ENCODE assay signal across 8 cellular contexts in genomic region chr5:78360674-78361225, GRCh38. TPM values are rescaled to one million over a fixed set of nuclear protein-coding genes. Genes with fewer than 3 reads are reported as not detected.
A peak's percentile ranks its signal among the peaks of the same experiment; 100 is the strongest.
DNase-seq lines count a peak whose midpoint lies in the region; ATAC-seq, FAIRE-seq and TF ChIP-seq lines count a peak whose summit lies in the region.

No MANE protein-coding gene starts in this region.

- TF ChIP-seq CTCF in DOHH2 (IDR thresholded peaks at IDR 0.05; ENCODE audit: low read depth, low read length, poor library complexity, severe bottlenecking), result no peak
- no peak for TF ChIP-seq CTCF in GM23338 (conservative IDR thresholded peaks at IDR 0.05; ENCODE audit: low read depth in 2 of 2)
- no peak for TF ChIP-seq CTCF in MM.1S (IDR thresholded peaks at IDR 0.05; ENCODE audit: low read length)
- no peak for TF ChIP-seq CTCF in H1 (IDR thresholded peaks at IDR 0.05; ENCODE audit: control extremely low read depth in 1 of 3, insufficient read depth in 1 of 3, low read depth in 1 of 3, low read length in 3 of 3)

- H2AFZ ChIP-seq in GM23338, result peak overlapping the region; percentile 94
- H2AFZ ChIP-seq in MM.1S (ENCODE audit: low read length), result peak overlapping the region; percentile 93
- peak overlapping the region; percentile 90; the same call in 1 of the 2 replicates for H2AFZ ChIP-seq in H1 (ENCODE audit: low read length)

- H3K4me1 Mint-ChIP-seq in GM23338, result peaks cover 31% of the 10 kb centered on the region

- no peak overlapping the region for H2BK20ac ChIP-seq in H1 (ENCODE audit: low read length)

- H3K4me3 Mint-ChIP-seq in GM23338, result peak overlapping the region; percentile 84

- peak; percentile 56 for ATAC-seq in GM23338

- peaks cover 12% of the 10 kb centered on the region for H3F3A ChIP-seq in DOHH2 (ENCODE audit: control insufficient read depth, insufficient read depth)
- H3F3A ChIP-seq in GM23338 (replicated peaks; ENCODE audit: low read depth), result peaks cover 4% of the 10 kb centered on the region; the same call in 1 of the 2 replicates
- 0 out of 2 replicates have a peak, but pooled peaks cover 7% of the 10 kb centered on the region for H3F3A ChIP-seq in MM.1S (ENCODE audit: insufficient read depth, low read length)

- H4K5ac ChIP-seq in H1 (ENCODE audit: insufficient read length, low read depth, low read length), result peak overlapping the region; percentile 32

- H2BK15ac ChIP-seq in H1 (ENCODE audit: low read length), result no peak overlapping the region

- H3K23me2 ChIP-seq in H1 (ENCODE audit: low read depth, low read length), result no peaks in the 10 kb centered on the region; the same call in 1 of the 2 replicates

- H3K36me3 Mint-ChIP-seq in GM23338 (ENCODE audit: low read depth), result peaks cover 3% of the 10 kb centered on the region; the same call in 1 of the 3 replicates

- H3K4me3 ChIP-seq in DOHH2 (ENCODE audit: low read length), result peak overlapping the region; percentile 97
- peak overlapping the region; percentile 99 for H3K4me3 ChIP-seq in GM23338
- peak overlapping the region; percentile 99 for H3K4me3 ChIP-seq in MM.1S (ENCODE audit: low read length)
- H3K4me3 ChIP-seq in H1 (ENCODE audit: extremely low read depth in 1 of 4, insufficient read depth in 2 of 4, low read depth in 3 of 4, low read length in 4 of 4), result peak overlapping the region; percentile 82 to 97 (median 92)
- H3K4me3 ChIP-seq in mucosa of rectum (ENCODE audit: low read length in 2 of 2), result peak overlapping the region; percentile 86 to 93

- H3K14ac ChIP-seq in H1 (ENCODE audit: insufficient read length), result no peak overlapping the region

- H3K56ac ChIP-seq in H1 (replicated peaks; ENCODE audit: insufficient read length, low read depth, low read length), result peak overlapping the region; percentile 34

- no peaks in the 10 kb centered on the region for H3K79me1 ChIP-seq in H1 (ENCODE audit: low read depth, low read length)

- 1% methylated on average over 14 of the region's 50 CpGs; no CpG with 5 or more reads in 1 of the 2 experiments for WGBS in H1 (ENCODE audit: extremely low coverage in 1 of 2, insufficient coverage in 1 of 2, insufficient read length in 1 of 2, insufficient replicate concordance in 2 of 2, low coverage in 1 of 2, low lambda C conversion rate in 2 of 2, missing lambda C conversion rate in 1 of 2), 2 experiments

- no peaks in the 10 kb centered on the region for H3K27me3 ChIP-seq in DOHH2 (ENCODE audit: control insufficient read depth, low read length)
- H3K27me3 ChIP-seq in GM23338 (ENCODE audit: insufficient read depth), result no peaks in the 10 kb centered on the region
- H3K27me3 ChIP-seq in MM.1S (replicated peaks; ENCODE audit: insufficient read depth, low read length), result no peaks in the 10 kb centered on the region
- H3K27me3 ChIP-seq in H1 (replicated peaks in 1 of 4; ENCODE audit: control insufficient read depth in 3 of 4, extremely low read depth in 1 of 4, insufficient read depth in 3 of 4, low read length in 3 of 4), result no peaks in the 10 kb centered on the region
- no peaks in the 10 kb centered on the region for H3K27me3 ChIP-seq in mucosa of rectum (ENCODE audit: control insufficient read depth in 2 of 2, insufficient read depth in 2 of 2, low read length in 2 of 2)

- DNase-seq in GM23338 (ENCODE audit: low spot score), result no peak
- peak; percentile 49 for DNase-seq in MM.1S
- peak; percentile 49 to 65 for DNase-seq in activated CD8-positive, alpha-beta memory T cell treated with anti-CD3 and anti-CD28 coated beads for 4 hours (ENCODE audit: low read depth in 2 of 2)
- peak in 1 of 2 experiments; percentile 72 for DNase-seq in H1 (ENCODE audit: low read depth in 1 of 2, low spot score in 2 of 2)
- DNase-seq in stimulated activated CD8-positive, alpha-beta memory T cell treated with anti-CD3 and anti-CD28 coated beads, Interleukin-7, amount 100 ng/mL, for 1 hour (ENCODE audit: low read depth in 2 of 2), result peak; percentile 35 to 36
- DNase-seq in KG1 (lab: John Stamatoyannopoulos, UW), result no peak

- H3K79me2 ChIP-seq in DOHH2 (ENCODE audit: control insufficient read depth, low read length) (peaks cover 65% of the 10 kb centered on the region), GM23338 (replicated peaks; ENCODE audit: insufficient read depth) (peaks cover 43% of the 10 kb centered on the region), MM.1S (ENCODE audit: low read length) (peaks cover 28% of the 10 kb centered on the region; the same call in 1 of the 2 replicates), H1 (ENCODE audit: control insufficient read depth in 1 of 2, insufficient read depth in 2 of 2, low read length in 2 of 2) (peaks cover 0 to 40% of the 10 kb centered on the region in 2 experiments; a peak in 2 of 4 replicates)

- H3K18ac ChIP-seq in H1 (ENCODE audit: extremely low read depth, low read length), result peak overlapping the region; percentile 68; the same call in 1 of the 2 replicates

- TF ChIP-seq EP300 in H1 (IDR thresholded peaks at IDR 0.05; ENCODE audit: borderline replicate concordance in 1 of 2, low read depth in 2 of 2, low read length in 2 of 2), result no peak

- no peak overlapping the region for H2AK5ac ChIP-seq in H1 (ENCODE audit: low read depth, low read length)

- POLR2A ChIA-PET in H1 (lab: Charles Lee; ENCODE audit: partially characterized antibody), result interaction anchor here (0.6 to 3.5 kb wide), 9 partner anchors 9 to 361 kb away, joined by 3 to 21 read pairs (median 4); partner anchors contain the start of genes AP3B1 and LHFPL2

- TF ChIP-seq RAD21 in H1 (IDR thresholded peaks at IDR 0.05 in 1 of 2, conservative IDR thresholded peaks at IDR 0.05 in 1 of 2; ENCODE audit: low read depth in 2 of 2, low read length in 2 of 2), result no peak

- H2BK12ac ChIP-seq in H1 (ENCODE audit: low read depth, low read length), result no peak overlapping the region

- H3K4me2 ChIP-seq in DOHH2 (ENCODE audit: low read length), result peak overlapping the region; percentile 96
- H3K4me2 ChIP-seq in GM23338, result peak overlapping the region; percentile 82
- H3K4me2 ChIP-seq in MM.1S (ENCODE audit: low read depth, low read length), result peak overlapping the region; percentile 84
- H3K4me2 ChIP-seq in H1 (ENCODE audit: insufficient read depth in 1 of 2, low read depth in 2 of 2, low read length in 2 of 2), result peak overlapping the region; percentile 70 to 79

- peak overlapping the region; percentile 85 for H3K9ac ChIP-seq in MM.1S (ENCODE audit: low read length)
- peak overlapping the region; percentile 74 to 81 (median 77) for H3K9ac ChIP-seq in H1 (replicated peaks in 1 of 4; ENCODE audit: extremely low read depth in 1 of 4, low read depth in 3 of 4, low read length in 3 of 4)
- peak overlapping the region; percentile 89 to 97 for H3K9ac ChIP-seq in mucosa of rectum (ENCODE audit: low read depth in 1 of 2, low read length in 2 of 2)

- H3K27me3 Mint-ChIP-seq in GM23338 (ENCODE audit: insufficient read depth, low read depth, poor library complexity), result peaks cover 7% of the 10 kb centered on the region

- H3K27ac ChIP-seq in DOHH2 (ENCODE audit: low read depth, low read length) (peak overlapping the region; percentile 94), GM23338 (ENCODE audit: low read depth) (peak overlapping the region; percentile 90), MM.1S (ENCODE audit: low read length) (peak overlapping the region; percentile 47; the same call in 1 of the 2 replicates), H1 (ENCODE audit: low read depth, low read length) (peak overlapping the region; percentile 77; the same call in 1 of the 2 replicates), mucosa of rectum (ENCODE audit: low read depth in 2 of 2, low read length in 2 of 2) (peak overlapping the region; percentile 77 to 91)

- peak overlapping the region; percentile 13; the same call in 1 of the 2 replicates for H2BK5ac ChIP-seq in H1 (ENCODE audit: low read depth, low read length)

- no peak for FAIRE-seq in H1 (lab: Jason Lieb, UNC)

- no peaks in the 10 kb centered on the region for H3K9me3 ChIP-seq in DOHH2 (ENCODE audit: control insufficient read depth, insufficient read depth, low read length)
- no peaks in the 10 kb centered on the region for H3K9me3 ChIP-seq in MM.1S (replicated peaks; ENCODE audit: insufficient read depth, low read length)
- no peaks in the 10 kb centered on the region for H3K9me3 ChIP-seq in H1 (ENCODE audit: insufficient read depth in 2 of 2, low read depth in 1 of 2, low read length in 1 of 2)
- no peaks in the 10 kb centered on the region for H3K9me3 ChIP-seq in mucosa of rectum (ENCODE audit: control insufficient read depth in 2 of 2, low read length in 2 of 2)

- no peak overlapping the region for H3K23ac ChIP-seq in H1 (ENCODE audit: insufficient read length)

- H2BK120ac ChIP-seq in H1 (replicated peaks; ENCODE audit: low read depth, low read length), result no peak overlapping the region

- CTCF ChIA-PET in H1 (lab: Charles Lee; ENCODE audit: partially characterized antibody), result interaction anchor here (0.7 to 1.7 kb wide), 9 partner anchors 13 to 149 kb away, joined by 3 to 7 read pairs (median 4); partner anchors contain the start of gene AP3B1

- H4K91ac ChIP-seq in H1 (replicated peaks; ENCODE audit: insufficient read length, low read length), result no peak overlapping the region

- no peaks in the 10 kb centered on the region for H4K20me1 ChIP-seq in DOHH2 (ENCODE audit: control insufficient read depth, insufficient read depth, low read depth, low read length)
- 0 out of 2 replicates have a peak, but pooled peaks cover 18% of the 10 kb centered on the region for H4K20me1 ChIP-seq in GM23338 (replicated peaks; ENCODE audit: insufficient read depth)
- no peaks in the 10 kb centered on the region for H4K20me1 ChIP-seq in MM.1S (ENCODE audit: insufficient read depth, low read length)
- no peaks in the 10 kb centered on the region for H4K20me1 ChIP-seq in H1 (replicated peaks in 1 of 2; ENCODE audit: control insufficient read depth in 1 of 2, insufficient read depth in 2 of 2, low read length in 2 of 2)

- H3K4me1 ChIP-seq in DOHH2 (ENCODE audit: control insufficient read depth, low read length) (peaks cover 25% of the 10 kb centered on the region), GM23338 (ENCODE audit: insufficient read depth) (peaks cover 18% of the 10 kb centered on the region), MM.1S (ENCODE audit: low read length) (no peaks in the 10 kb centered on the region), H1 (replicated peaks in 1 of 4; ENCODE audit: control insufficient read depth in 3 of 4, insufficient read depth in 4 of 4, low read length in 3 of 4) (peaks cover 0 to 3% (median 2%) of the 10 kb centered on the region in 4 experiments; a peak in 4 of 7 replicates), mucosa of rectum (ENCODE audit: control insufficient read depth in 2 of 2, insufficient read depth in 2 of 2, low read length in 2 of 2) (peaks cover 10 to 11% of the 10 kb centered on the region in 2 donors)

- H3K9me3 Mint-ChIP-seq in GM23338, result no peaks in the 10 kb centered on the region

- H3K9me2 ChIP-seq in DOHH2 (replicated peaks; ENCODE audit: control insufficient read depth, low read length) (no peaks in the 10 kb centered on the region), GM23338 (ENCODE audit: insufficient read depth) (no peaks in the 10 kb centered on the region), MM.1S (replicated peaks; ENCODE audit: insufficient read depth, low read length) (no peaks in the 10 kb centered on the region)

- H3K36me3 ChIP-seq in DOHH2 (ENCODE audit: control insufficient read depth, low read length), result peaks cover 10% of the 10 kb centered on the region
- no peaks in the 10 kb centered on the region for H3K36me3 ChIP-seq in GM23338 (ENCODE audit: insufficient read depth)
- no peaks in the 10 kb centered on the region for H3K36me3 ChIP-seq in MM.1S (replicated peaks; ENCODE audit: insufficient read depth, low read length)
- peaks cover 0 to 6% (median 0%) of the 10 kb centered on the region in 4 experiments; a peak in 1 of 8 replicates for H3K36me3 ChIP-seq in H1 (ENCODE audit: control insufficient read depth in 2 of 4, insufficient read depth in 4 of 4, low read length in 3 of 4)
- H3K36me3 ChIP-seq in mucosa of rectum (ENCODE audit: control insufficient read depth in 2 of 2, insufficient read depth in 2 of 2, low read length in 2 of 2), result peaks cover 3 to 5% of the 10 kb centered on the region in 2 donors

- peak overlapping the region; percentile 87 for H3K27ac Mint-ChIP-seq in GM23338

- peak overlapping the region; percentile 60; the same call in 1 of the 2 replicates for H4K8ac ChIP-seq in H1 (ENCODE audit: extremely low read depth, insufficient read depth, low read length)

- no peak overlapping the region for H3K4ac ChIP-seq in H1 (replicated peaks; ENCODE audit: insufficient read length, low read depth, low read length)

- TF ChIP-seq POLR2A in H1 (IDR thresholded peaks at IDR 0.05; ENCODE audit: control extremely low read depth in 1 of 2, low read depth in 2 of 2, low read length in 2 of 2), result no peak

RNA-seq across cellular contexts. Expression of gene SCAMP1, which starts 0.3 kb away (rescaled TPM):
- 53.0 and 53.9 TPM in 2 replicates for total RNA-seq in GM23338 (2014; rRNA removed; shearing (Covaris generic))
- 22.1 and 26.8 TPM in 2 replicates for polyA plus RNA-seq in GM23338 (2016; fragmentation: Nextera tagmentation; extraction: Ambion mirVana)
- total RNA-seq in H1 (2021; fragmentation: NEBNext Ultra II Directional; extraction: Animal tissue kit (Norgen Biotek cat#: 25700)), result 51.4 and 55.9 TPM in 2 replicates
- 10.9 and 18.6 TPM in 2 replicates for polyA plus RNA-seq in H1 (2011; rRNA removed)
- 15.6 TPM for polyA plus RNA-seq in H1 (2011; cell fraction: cytosol; rRNA removed)
- 15.8 TPM for polyA plus RNA-seq in H1 (2011; cell fraction: nucleus; rRNA removed)
- polyA plus RNA-seq in H1 (2012, experiment 1 of 2), result 21.5 to 33.7 TPM (median 28.5 TPM) in 4 replicates
- 1.8 TPM for polyA plus RNA-seq in H1 (2012, experiment 2 of 2)
- polyA plus RNA-seq in H1 (2013, experiment 1 of 2), result 29.2 TPM
- polyA plus RNA-seq in H1 (2013, experiment 2 of 2), result 37.5 TPM
- polyA minus RNA-seq in H1 (2011; rRNA and poly(A)+ RNA removed), result 63.6 and 110 TPM in 2 replicates
- 39.1 TPM for polyA minus RNA-seq in H1 (2011; cell fraction: cytosol; rRNA and poly(A)+ RNA removed)
- polyA minus RNA-seq in H1 (2011; cell fraction: nucleus; rRNA and poly(A)+ RNA removed), result 66.7 TPM

Comparison
In these comparisons a context has a peak if more than half of its experiments do, and no peak if none do; other contexts are left out.
1. DNase-seq: peak in MM.1S (single experiment), activated CD8-positive, alpha-beta memory T cell treated with anti-CD3 and anti-CD28 coated beads for 4 hours (2 of 2) and stimulated activated CD8-positive, alpha-beta memory T cell treated with anti-CD3 and anti-CD28 coated beads, Interleukin-7, amount 100 ng/mL, for 1 hour (2 of 2); none in GM23338 (single experiment) and KG1 (single experiment).
2. Peak in every context shown above with its lines, with median percentiles within 50 percentile points of each other: H3K27ac ChIP-seq, H3K4me2 ChIP-seq, H3K4me3 ChIP-seq, H2AFZ ChIP-seq and H3K9ac ChIP-seq.